8 cellular contexts compared by ENCODE assay signal in genomic region chr9:62863329-62863728, GRCh38.
DNase-seq lines count a peak whose midpoint lies in the region; ATAC-seq and TF ChIP-seq lines count a peak whose summit lies in the region.
"Not testable (repeated sequence)": the region's sequence is repeated elsewhere in the genome, so short reads cannot be mapped to it uniquely, and the experiment has no call there.

No MANE protein-coding gene starts in this region.

- H3K9me3 ChIP-seq in breast epithelium; left ventricle myocardium inferior (replicated peaks); lower lobe of right lung: not testable (repeated sequence)

- H3K36me3 ChIP-seq in breast epithelium, left ventricle myocardium inferior, lower lobe of right lung: not testable (repeated sequence)

- DNase-seq in Ammon's horn (ENCODE audit: low spot score): peak; percentile 51
- peak; percentile 93 for DNase-seq in LNCaP clone FGC (ENCODE audit: low read depth)
- DNase-seq in breast epithelium (ENCODE audit: low spot score in 2 of 2): peak; percentile 80 to 84
- peak; percentile 91 for DNase-seq in epithelial cell of esophagus (ENCODE audit: low read depth)
- peak; percentile 38 for DNase-seq in left ventricle myocardium inferior
- DNase-seq in lower lobe of right lung: peak; percentile 51
- DNase-seq in pons (ENCODE audit: low spot score): peak; percentile 77
- peak; percentile 50 for DNase-seq in superior temporal gyrus (ENCODE audit: extremely low spot score)

- intact Hi-C loops in breast epithelium (cut with DNase I; ENCODE audit: low total_unique reads); left ventricle myocardium inferior (cut with micrococcal nuclease); lower lobe of right lung (cut with DNase I): not testable (repeated sequence)

- H3K27me3 ChIP-seq in breast epithelium: not testable (repeated sequence)
- H3K27me3 ChIP-seq in left ventricle myocardium inferior (ENCODE audit: low read depth) (peaks cover 41% of the 10 kb centered on the region), lower lobe of right lung (ENCODE audit: low read depth) (peaks cover 14% of the 10 kb centered on the region)

- not testable (repeated sequence) for TF ChIP-seq CTCF in LNCaP clone FGC (IDR thresholded peaks at IDR 0.05; ENCODE audit: control insufficient read depth, extremely low read depth, insufficient read depth); breast epithelium (IDR thresholded peaks at IDR 0.05); epithelial cell of esophagus (IDR thresholded peaks at IDR 0.05; ENCODE audit: insufficient read depth, low read depth, low read length, missing control alignments); left ventricle myocardium inferior (IDR thresholded peaks at IDR 0.05; ENCODE audit: borderline replicate concordance); lower lobe of right lung (IDR thresholded peaks at IDR 0.05)

- ATAC-seq in lower lobe of right lung: peak in 1 of 2 donors; percentile 30

- TF ChIP-seq POLR2A in breast epithelium (IDR thresholded peaks at IDR 0.05): not testable (repeated sequence)

- H3K4me1 ChIP-seq in breast epithelium, lower lobe of right lung: not testable (repeated sequence)
- peaks cover 21% of the 10 kb centered on the region for H3K4me1 ChIP-seq in left ventricle myocardium inferior

- not testable (repeated sequence) for H3K4me3 ChIP-seq in LNCaP clone FGC (ENCODE audit: low read depth, low read length); breast epithelium; epithelial cell of esophagus (ENCODE audit: low read length); left ventricle myocardium inferior; lower lobe of right lung

- H3K27ac ChIP-seq in breast epithelium, lower lobe of right lung: not testable (repeated sequence)
- peak overlapping the region; percentile 49 for H3K27ac ChIP-seq in left ventricle myocardium inferior (replicated peaks)

Comparison
In these comparisons a context has a peak if more than half of its experiments do, and no peak if none do; other contexts are left out.
1. DNase-seq: peak in every context shown above with its lines; median percentile 93 in LNCaP clone FGC; 91 in epithelial cell of esophagus; 82 in breast epithelium; 77 in pons; 51 in Ammon's horn; 51 in lower lobe of right lung; 50 in superior temporal gyrus; 38 in left ventricle myocardium inferior.